In the genomic region with DNA sequence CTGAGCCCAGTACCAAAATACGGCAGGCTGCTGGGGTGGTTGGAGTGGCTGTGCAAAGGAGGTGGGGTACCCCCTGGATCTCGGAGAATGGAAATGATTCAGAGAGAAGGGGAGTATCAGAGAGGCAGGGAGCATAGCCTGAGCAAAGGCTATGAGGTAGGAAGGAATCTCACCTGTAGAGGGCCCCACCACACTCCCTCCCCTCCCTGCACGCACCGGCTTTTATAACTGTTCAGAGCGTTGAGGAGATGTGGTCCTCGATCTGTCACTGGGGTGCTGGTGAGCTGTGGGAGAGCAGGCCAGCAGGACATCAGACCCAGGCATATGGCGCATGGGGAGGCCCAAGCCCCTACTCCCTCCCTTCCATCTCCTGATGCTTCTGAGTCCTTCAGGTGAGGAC, we compare ENCODE assay signal across 29 cellular contexts. TPM values are rescaled to one million over a fixed set of nuclear protein-coding genes. Genes with fewer than 3 reads are reported as not detected.
DNase-seq lines count a peak whose midpoint lies in the region; ATAC-seq, FAIRE-seq and TF ChIP-seq lines count a peak whose summit lies in the region.
"Had no signal": no experiment of that assay in that cellular context is flagged by ENCODE, and none has a peak within 500 bp of the region (broad histone marks: within the 10 kb centered on the region; RNA-seq: fewer than 3 reads in every experiment).

No MANE protein-coding gene starts in this region.

- H3K27ac ChIP-seq in 22Rv1 (no peak overlapping the region), DOHH2 (ENCODE audit: low read depth, low read length) (no peak overlapping the region), H1 (ENCODE audit: low read depth, low read length) (no peak overlapping the region)
- H3K27ac ChIP-seq: brain microvascular endothelial cell, HL-60, transverse colon had no signal

- DNase-seq in NB4 (ENCODE audit: low read depth) = no peak
- DNase-seq in H1 (ENCODE audit: low read depth in 1 of 2, low spot score in 2 of 2) = no peak
- no peak for DNase-seq in NCI-H2107 treated with DMSO at 0.1 percent for 48 hours (lab: John Stamatoyannopoulos, UW; ENCODE audit: unreplicated experiment)
- DNase-seq in stimulated activated CD8-positive, alpha-beta memory T cell treated with anti-CD3 and anti-CD28 coated beads, Interleukin-4, amount 100 ng/mL, for 48 hours = no peak
- DNase-seq: activated CD4-positive, alpha-beta T cell treated with anti-CD3 and anti-CD28 coated beads for 4 hours; activated naive CD4-positive, alpha-beta T cell; amygdala; brain microvascular endothelial cell; C1 segment of cervical spinal cord; COR-L47; DMS79 treated with DMSO at 0.1 percent for 48 hours; GF-D8; GOT3; hypothalamus; left colon; NCI-H1417; NCI-H2029; NCI-H526; NK-92 treated with Interleukin-12 subunit alpha and Interleukin-12 subunit beta, amount 100 ng/mL, for 24 hours; SHP77 treated with DMSO at 0.1 percent for 48 hours; stimulated activated CD4-positive, alpha-beta T cell treated with anti-CD3 and anti-CD28 coated beads, Interleukin-15, amount 100 ng/mL, for 24 hours; transverse colon had no signal

- no peak for ATAC-seq in HG02642 (IDR thresholded peaks at IDR 0.05; ENCODE audit: poor library complexity, unreplicated experiment)
- ATAC-seq: left colon; natural killer cell treated with Interleukin-12 subunit alpha and Interleukin-12 subunit beta and Interleukin-15 and Interleukin-18, amount 100 ng/mL, for 72 hours; Panc1; stimulated activated memory B cell treated with anti-CD40 and anti-IgM and Interleukin-4, amounts not matched to agents 10 μg/mL and 1 μg/mL and 100 μg/mL, for 72 hours had no signal

- H3K14ac ChIP-seq in H1 (ENCODE audit: insufficient read length) = no peak overlapping the region

- H2BK12ac ChIP-seq in H1 (ENCODE audit: low read depth, low read length) = no peak overlapping the region; the same call in 1 of the 2 replicates

- no peak overlapping the region for H4K8ac ChIP-seq in H1 (ENCODE audit: extremely low read depth, insufficient read depth, low read length)

- no peaks in the 10 kb centered on the region for H3K9me3 ChIP-seq in DOHH2 (ENCODE audit: control insufficient read depth, insufficient read depth, low read length)
- H3K9me3 ChIP-seq in H1 (ENCODE audit: insufficient read depth in 2 of 2, low read depth in 1 of 2, low read length in 1 of 2) = no peaks in the 10 kb centered on the region
- H3K9me3 ChIP-seq: transverse colon had no signal

- no peak overlapping the region for H2AK5ac ChIP-seq in H1 (ENCODE audit: low read depth, low read length)

- H4K5ac ChIP-seq in H1 (ENCODE audit: insufficient read length, low read depth, low read length) = no peak overlapping the region

- H4K20me1 ChIP-seq in DOHH2 (ENCODE audit: control insufficient read depth, insufficient read depth, low read depth, low read length) = no peaks in the 10 kb centered on the region
- H4K20me1 ChIP-seq in H1 (replicated peaks in 1 of 2; ENCODE audit: control insufficient read depth in 1 of 2, insufficient read depth in 2 of 2, low read length in 2 of 2) = no peaks in the 10 kb centered on the region

- H3K27me3 ChIP-seq in DOHH2 (ENCODE audit: control insufficient read depth, low read length) = no peaks in the 10 kb centered on the region
- no peaks in the 10 kb centered on the region for H3K27me3 ChIP-seq in H1 (replicated peaks in 1 of 4; ENCODE audit: control insufficient read depth in 3 of 4, extremely low read depth in 1 of 4, insufficient read depth in 3 of 4, low read length in 3 of 4)
- H3K27me3 ChIP-seq: brain microvascular endothelial cell, transverse colon had no signal

- H3K9ac ChIP-seq in H1 (replicated peaks in 1 of 4; ENCODE audit: extremely low read depth in 1 of 4, low read depth in 3 of 4, low read length in 3 of 4) = no peak overlapping the region

- H3K56ac ChIP-seq in H1 (replicated peaks; ENCODE audit: insufficient read length, low read depth, low read length) = no peak overlapping the region

- no peak for TF ChIP-seq POLR2A in NB4 (IDR thresholded peaks at IDR 0.05; ENCODE audit: extremely low read depth, insufficient read length)
- no peak for TF ChIP-seq POLR2A in H1 (IDR thresholded peaks at IDR 0.05; ENCODE audit: control extremely low read depth in 1 of 2, low read depth in 2 of 2, low read length in 2 of 2)

- H3K36me3 ChIP-seq in DOHH2 (ENCODE audit: control insufficient read depth, low read length) (peaks cover 87% of the 10 kb centered on the region), H1 (ENCODE audit: control insufficient read depth in 2 of 4, insufficient read depth in 4 of 4, low read length in 3 of 4) (peaks cover 0 to 16% (median 5%) of the 10 kb centered on the region in 4 experiments; a peak in 5 of 8 replicates)

- H2AFZ ChIP-seq in H1 (ENCODE audit: low read length) = no peak overlapping the region

- peaks cover 11% of the 10 kb centered on the region for H3K79me2 ChIP-seq in DOHH2 (ENCODE audit: control insufficient read depth, low read length)
- H3K79me2 ChIP-seq in H1 (ENCODE audit: control insufficient read depth in 1 of 2, insufficient read depth in 2 of 2, low read length in 2 of 2) = no peaks in the 10 kb centered on the region

- no peak for FAIRE-seq in H1 (lab: Jason Lieb, UNC)

- WGBS in H1 (ENCODE audit: extremely low coverage in 1 of 2, insufficient coverage in 1 of 2, insufficient read length in 1 of 2, insufficient replicate concordance in 2 of 2, low coverage in 1 of 2, low lambda C conversion rate in 2 of 2, missing lambda C conversion rate in 1 of 2), 2 experiments = 88% methylated on average over 7 of the region's 7 CpGs; no CpG with 5 or more reads in 1 of the 2 experiments

- H3K4me2 ChIP-seq in DOHH2 (ENCODE audit: low read length) = no peak overlapping the region
- no peak overlapping the region for H3K4me2 ChIP-seq in H1 (ENCODE audit: insufficient read depth in 1 of 2, low read depth in 2 of 2, low read length in 2 of 2)

- H2BK20ac ChIP-seq in H1 (ENCODE audit: low read length) = no peak overlapping the region

- POLR2A ChIA-PET in H1 (lab: Charles Lee; ENCODE audit: partially characterized antibody) = interaction anchor here (2.5 to 8.4 kb wide), 2 partner anchors 9 kb away, joined by 12 to 61 read pairs; no protein-coding TSS in a partner anchor

- peaks cover 8% of the 10 kb centered on the region for H3K4me1 ChIP-seq in DOHH2 (ENCODE audit: control insufficient read depth, low read length)
- peaks cover 0 to 5% (median 3%) of the 10 kb centered on the region in 4 experiments; a peak in 6 of 7 replicates for H3K4me1 ChIP-seq in H1 (replicated peaks in 1 of 4; ENCODE audit: control insufficient read depth in 3 of 4, insufficient read depth in 4 of 4, low read length in 3 of 4)

- H3K79me1 ChIP-seq in H1 (ENCODE audit: low read depth, low read length) = no peaks in the 10 kb centered on the region

- TF ChIP-seq EP300 in H1 (IDR thresholded peaks at IDR 0.05; ENCODE audit: borderline replicate concordance in 1 of 2, low read depth in 2 of 2, low read length in 2 of 2) = no peak

- H3F3A ChIP-seq in DOHH2 (ENCODE audit: control insufficient read depth, insufficient read depth) = no peaks in the 10 kb centered on the region

- no peak overlapping the region for H3K23ac ChIP-seq in H1 (ENCODE audit: insufficient read length)

- H4K91ac ChIP-seq in H1 (replicated peaks; ENCODE audit: insufficient read length, low read length) = no peak overlapping the region

- CTCF ChIA-PET in H1 (lab: Charles Lee; ENCODE audit: partially characterized antibody) = interaction anchor here (0.6 to 10.5 kb wide), 22 partner anchors 9 to 135 kb away, joined by 3 to 108 read pairs (median 4); a partner anchor contains a TSS

- no peaks in the 10 kb centered on the region for H3K9me2 ChIP-seq in DOHH2 (replicated peaks; ENCODE audit: control insufficient read depth, low read length)

- TF ChIP-seq CTCF in 22Rv1 (IDR thresholded peaks at IDR 0.05) = 0 out of 2 replicates have a peak, but pooled peaks have one; percentile 4
- TF ChIP-seq CTCF in DOHH2 (IDR thresholded peaks at IDR 0.05; ENCODE audit: low read depth, low read length, poor library complexity, severe bottlenecking) = peak; percentile 34
- peak; percentile 7 for TF ChIP-seq CTCF in NB4 (IDR thresholded peaks at IDR 0.05; ENCODE audit: low read depth, low read length)
- peak; percentile 55 to 72 (median 68) for TF ChIP-seq CTCF in H1 (IDR thresholded peaks at IDR 0.05; ENCODE audit: control extremely low read depth in 1 of 3, insufficient read depth in 1 of 3, low read depth in 1 of 3, low read length in 3 of 3)

- H3K18ac ChIP-seq in H1 (ENCODE audit: extremely low read depth, low read length) = no peak overlapping the region

- H2BK120ac ChIP-seq in H1 (replicated peaks; ENCODE audit: low read depth, low read length) = no peak overlapping the region

- no peak overlapping the region for H3K4me3 ChIP-seq in DOHH2 (ENCODE audit: low read length)
- no peak overlapping the region for H3K4me3 ChIP-seq in NB4 (ENCODE audit: low read depth, low read length)
- H3K4me3 ChIP-seq in H1 (ENCODE audit: extremely low read depth in 1 of 4, insufficient read depth in 2 of 4, low read depth in 3 of 4, low read length in 4 of 4) = no peak overlapping the region
- H3K4me3 ChIP-seq: transverse colon had no signal

- no peak overlapping the region for H3K4ac ChIP-seq in H1 (replicated peaks; ENCODE audit: insufficient read length, low read depth, low read length)

- H2BK15ac ChIP-seq in H1 (ENCODE audit: low read length) = no peak overlapping the region

- no peaks in the 10 kb centered on the region for H3K23me2 ChIP-seq in H1 (ENCODE audit: low read depth, low read length)

- peak; percentile 63 to 70 for TF ChIP-seq RAD21 in H1 (IDR thresholded peaks at IDR 0.05 in 1 of 2, conservative IDR thresholded peaks at IDR 0.05 in 1 of 2; ENCODE audit: low read depth in 2 of 2, low read length in 2 of 2)

- no peak overlapping the region for H2BK5ac ChIP-seq in H1 (ENCODE audit: low read depth, low read length)

RNA-seq across cellular contexts. Expression of a gene that starts 13.2 kb away (rescaled TPM):
- total RNA-seq in H1 (2021; fragmentation: NEBNext Ultra II Directional; extraction: Animal tissue kit (Norgen Biotek cat#: 25700)) = 30.2 and 31.8 TPM in 2 replicates
- polyA plus RNA-seq in H1 (2011; rRNA removed) = 28.2 and 31.0 TPM in 2 replicates
- polyA plus RNA-seq in H1 (2011; cell fraction: cytosol; rRNA removed) = 25.8 TPM
- 48.1 TPM for polyA plus RNA-seq in H1 (2011; cell fraction: nucleus; rRNA removed)
- 26.2 to 35.4 TPM (median 31.5 TPM) in 4 replicates for polyA plus RNA-seq in H1 (2012, experiment 1 of 2)
- 29.9 TPM for polyA plus RNA-seq in H1 (2012, experiment 2 of 2)
- 24.5 TPM for polyA plus RNA-seq in H1 (2013, experiment 1 of 2)
- 23.1 TPM for polyA plus RNA-seq in H1 (2013, experiment 2 of 2)
- 26.6 and 43.7 TPM in 2 replicates for polyA minus RNA-seq in H1 (2011; rRNA and poly(A)+ RNA removed)
- polyA minus RNA-seq in H1 (2011; cell fraction: cytosol; rRNA and poly(A)+ RNA removed) = 16.2 TPM
- 28.2 TPM for polyA minus RNA-seq in H1 (2011; cell fraction: nucleus; rRNA and poly(A)+ RNA removed)

RNA-seq across cellular contexts. Expression of a gene that starts 21.1 kb away (rescaled TPM):
- 30.0 and 30.5 TPM in 2 replicates for total RNA-seq in H1 (2021; fragmentation: NEBNext Ultra II Directional; extraction: Animal tissue kit (Norgen Biotek cat#: 25700))
- polyA plus RNA-seq in H1 (2011; rRNA removed) = 12.9 and 19.2 TPM in 2 replicates
- 26.0 TPM for polyA plus RNA-seq in H1 (2011; cell fraction: cytosol; rRNA removed)
- 15.8 TPM for polyA plus RNA-seq in H1 (2011; cell fraction: nucleus; rRNA removed)
- polyA plus RNA-seq in H1 (2012, experiment 1 of 2) = 18.2 to 51.8 TPM (median 31.4 TPM) in 4 replicates
- 9.8 TPM for polyA plus RNA-seq in H1 (2012, experiment 2 of 2)
- 27.6 TPM for polyA plus RNA-seq in H1 (2013, experiment 1 of 2)
- 28.0 TPM for polyA plus RNA-seq in H1 (2013, experiment 2 of 2)
- 18.9 and 30.8 TPM in 2 replicates for polyA minus RNA-seq in H1 (2011; rRNA and poly(A)+ RNA removed)
- polyA minus RNA-seq in H1 (2011; cell fraction: cytosol; rRNA and poly(A)+ RNA removed) = 33.9 TPM
- polyA minus RNA-seq in H1 (2011; cell fraction: nucleus; rRNA and poly(A)+ RNA removed) = 15.0 TPM

Comparison
In these comparisons a context has a peak if more than half of its experiments do, and no peak if none do; other contexts are left out.
1. CTCF ChIP-seq: peak in every context shown above with its lines; median percentile 68 in H1; 34 in DOHH2; 7 in NB4; 4 in 22Rv1.